ENCODE assay signal across 8 cellular contexts in the genomic region with DNA sequence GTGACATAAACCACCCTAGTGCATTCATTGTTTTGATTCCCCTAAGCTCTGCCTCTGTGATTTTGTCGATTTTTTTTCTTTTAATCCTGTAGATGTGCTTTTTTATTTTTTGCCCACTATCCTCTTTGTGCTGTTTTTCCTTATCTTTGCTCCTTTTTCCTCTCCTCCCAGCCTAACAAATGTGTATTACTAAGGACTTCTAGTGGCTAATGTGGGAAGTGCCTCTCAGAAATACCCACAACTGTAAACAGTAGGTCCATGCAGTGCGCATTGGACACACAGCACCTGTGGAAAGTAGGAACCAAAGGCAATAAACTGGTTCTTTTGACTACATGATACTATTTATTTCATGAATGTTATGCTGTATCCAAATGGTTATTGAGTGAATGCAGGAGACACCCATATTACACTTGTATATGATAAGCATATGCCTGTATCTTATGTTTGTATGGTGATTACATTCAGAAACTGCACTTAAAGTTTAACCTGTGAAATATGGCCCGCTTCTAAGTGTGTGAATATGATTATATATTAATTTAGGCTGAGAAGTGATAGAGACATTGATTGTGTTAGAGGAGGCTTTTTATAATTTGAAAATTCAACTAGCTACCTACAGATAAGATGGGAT.
DNase-seq lines count a peak whose midpoint lies in the region; ATAC-seq and TF ChIP-seq lines count a peak whose summit lies in the region.

No MANE protein-coding gene starts in this region.

- no peak overlapping the region for H3K9ac ChIP-seq in PC-3 (ENCODE audit: low read length)
- no peak overlapping the region for H3K9ac ChIP-seq in fibroblast of lung (ENCODE audit: insufficient read depth, low read length)
- no peak overlapping the region for H3K9ac ChIP-seq in neural cell (ENCODE audit: low read length)

- TF ChIP-seq EP300 in neural cell (conservative IDR thresholded peaks at IDR 0.05; ENCODE audit: poor library complexity, severe bottlenecking) = no peak

- CTCF ChIA-PET in PC-3 (lab: Charles Lee) = no interaction called here
- CTCF ChIA-PET in activated naive CD4-positive, alpha-beta T cell treated with anti-CD3 and anti-CD28 coated beads, Interleukin-2, amount 10 ng/mL, durations not matched to agents 7 days and 5 days (lab: Charles Lee) = interaction anchor here (0.9 to 1.8 kb wide), 4 partner anchors 12 to 204 kb away, joined by 3 to 6 read pairs (median 3); a partner anchor contains a TSS

- H3K4me3 Mint-ChIP-seq in activated naive CD4-positive, alpha-beta T cell treated with anti-CD3 and anti-CD28 coated beads, Interleukin-2, amount 10 ng/mL, durations not matched to agents 7 days and 5 days = no peak overlapping the region

- no peaks in the 10 kb centered on the region for H3K27me3 Mint-ChIP-seq in activated naive CD4-positive, alpha-beta T cell treated with anti-CD3 and anti-CD28 coated beads, Interleukin-2, amount 10 ng/mL, durations not matched to agents 7 days and 5 days

- POLR2A ChIA-PET in PC-3 (lab: Charles Lee; ENCODE audit: unreplicated experiment) = no interaction called here

- H3K4me1 ChIP-seq in PC-3 (ENCODE audit: insufficient read depth, low read length) (peaks cover 15% of the 10 kb centered on the region), fibroblast of lung (ENCODE audit: control insufficient read depth, extremely low read depth, insufficient read depth, low read length) (no peaks in the 10 kb centered on the region)

- ATAC-seq in GM21360 (IDR thresholded peaks at IDR 0.05; ENCODE audit: unreplicated experiment) = peak; percentile 55
- ATAC-seq in PC-3 = peak; percentile 84
- no peak for ATAC-seq in GM18907 (IDR thresholded peaks at IDR 0.05; ENCODE audit: unreplicated experiment)
- ATAC-seq in HG03196 (IDR thresholded peaks at IDR 0.05; ENCODE audit: unreplicated experiment) = no peak

- H3K4me3 ChIP-seq in AG10803 (ENCODE audit: low read length) (no peak overlapping the region), PC-3 (ENCODE audit: low read length) (no peak overlapping the region), fibroblast of lung (replicated peaks in 1 of 4; ENCODE audit: control extremely low read depth in 1 of 4, insufficient read depth in 1 of 4, low read depth in 3 of 4, low read length in 4 of 4) (no peak overlapping the region), neural cell (ENCODE audit: low read length) (no peak overlapping the region)

- no peaks in the 10 kb centered on the region for H3K9me3 ChIP-seq in PC-3 (ENCODE audit: low read length)
- H3K9me3 ChIP-seq in fibroblast of lung (ENCODE audit: control insufficient read depth, insufficient read depth, low read depth, low read length) = no peaks in the 10 kb centered on the region
- H3K9me3 ChIP-seq in neural cell (ENCODE audit: low read length) = no peaks in the 10 kb centered on the region

- no peaks in the 10 kb centered on the region for H3K27me3 ChIP-seq in PC-3 (ENCODE audit: low read length)
- H3K27me3 ChIP-seq in fibroblast of lung (ENCODE audit: control insufficient read depth, insufficient read depth, low read length) = no peaks in the 10 kb centered on the region
- H3K27me3 ChIP-seq in neural cell (ENCODE audit: insufficient read depth, low read depth, low read length) = no peaks in the 10 kb centered on the region

- no peak overlapping the region for H3K27ac Mint-ChIP-seq in activated naive CD4-positive, alpha-beta T cell treated with anti-CD3 and anti-CD28 coated beads, Interleukin-2, amount 10 ng/mL, durations not matched to agents 7 days and 5 days

- BruUV-seq in PC-3 (replicated peaks; lab: Mats Ljungman, UMichigan) = no TSS peak

- H3K9me3 Mint-ChIP-seq in activated naive CD4-positive, alpha-beta T cell treated with anti-CD3 and anti-CD28 coated beads, Interleukin-2, amount 10 ng/mL, durations not matched to agents 7 days and 5 days = no peaks in the 10 kb centered on the region

- no peaks in the 10 kb centered on the region for H3K79me2 ChIP-seq in PC-3 (ENCODE audit: low read length)
- H3K79me2 ChIP-seq in fibroblast of lung (ENCODE audit: control insufficient read depth, insufficient read depth, low read length) = no peaks in the 10 kb centered on the region
- H3K79me2 ChIP-seq in neural cell (replicated peaks; ENCODE audit: insufficient read depth, low read length) = no peaks in the 10 kb centered on the region

- peaks cover 26% of the 10 kb centered on the region for H3K36me3 Mint-ChIP-seq in activated naive CD4-positive, alpha-beta T cell treated with anti-CD3 and anti-CD28 coated beads, Interleukin-2, amount 10 ng/mL, durations not matched to agents 7 days and 5 days

- no peaks in the 10 kb centered on the region for H3K36me3 ChIP-seq in PC-3 (ENCODE audit: low read depth, low read length)
- no peaks in the 10 kb centered on the region for H3K36me3 ChIP-seq in fibroblast of lung (ENCODE audit: control insufficient read depth, insufficient read depth, low read length)
- no peaks in the 10 kb centered on the region for H3K36me3 ChIP-seq in neural cell (ENCODE audit: insufficient read depth, low read length)

- peak; percentile 71 for TF ChIP-seq CTCF in AG10803 (conservative IDR thresholded peaks at IDR 0.05; ENCODE audit: low read length)
- TF ChIP-seq CTCF in PC-3 (conservative IDR thresholded peaks at IDR 0.05; ENCODE audit: low read depth, low read length) = peak; percentile 95
- TF ChIP-seq CTCF in fibroblast of lung (conservative IDR thresholded peaks at IDR 0.05 in 1 of 2, IDR thresholded peaks at IDR 0.05 in 1 of 2; ENCODE audit: low read depth in 1 of 2, low read length in 2 of 2) = peak; percentile 75 to 87
- TF ChIP-seq CTCF in neural cell (IDR thresholded peaks at IDR 0.05; ENCODE audit: poor library complexity, severe bottlenecking) = peak; percentile 76

- H2AFZ ChIP-seq in PC-3 (ENCODE audit: low read length) (no peak overlapping the region), fibroblast of lung (ENCODE audit: low read length) (no peak overlapping the region), neural cell (ENCODE audit: low read depth, low read length) (no peak overlapping the region)

- peak; percentile 78 for TF ChIP-seq RAD21 in neural cell (conservative IDR thresholded peaks at IDR 0.05)

- H3K4me1 Mint-ChIP-seq in activated naive CD4-positive, alpha-beta T cell treated with anti-CD3 and anti-CD28 coated beads, Interleukin-2, amount 10 ng/mL, durations not matched to agents 7 days and 5 days = peaks cover 61% of the 10 kb centered on the region

- DNase-seq in AG10803 (ENCODE audit: low read depth) (peak; percentile 29), PC-3 (peak; percentile 70), fibroblast of lung (ENCODE audit: low read depth in 2 of 2) (peak; percentile 38 to 53)
- DNase-seq in activated naive CD4-positive, alpha-beta T cell treated with anti-CD3 and anti-CD28 coated beads, Interleukin-2, amount 10 ng/mL, durations not matched to agents 7 days and 5 days = no peak

- intact Hi-C loops in PC-3 (cut with micrococcal nuclease) = loop anchor here (1.0 to 10.0 kb wide), 5 partner anchors 146 to 768 kb away; a partner anchor contains a TSS

- H3K4me2 ChIP-seq in PC-3 (ENCODE audit: low read length) = no peak overlapping the region
- H3K4me2 ChIP-seq in fibroblast of lung (ENCODE audit: extremely low read depth, insufficient read depth, low read length) = no peak overlapping the region
- H3K4me2 ChIP-seq in neural cell (ENCODE audit: low read length) = no peak overlapping the region

- H3F3A ChIP-seq in PC-3 (ENCODE audit: low read length, unreplicated experiment) = no peaks in the 10 kb centered on the region
- no peaks in the 10 kb centered on the region for H3F3A ChIP-seq in neural cell (ENCODE audit: insufficient read depth, low read length, poor library complexity, severe bottlenecking)

- no peaks in the 10 kb centered on the region for H3K9me2 ChIP-seq in PC-3 (replicated peaks; ENCODE audit: low read length)
- no peaks in the 10 kb centered on the region for H3K9me2 ChIP-seq in neural cell (ENCODE audit: insufficient read depth, low read length)

- H4K20me1 ChIP-seq in PC-3 (ENCODE audit: low read length) = no peaks in the 10 kb centered on the region
- no peaks in the 10 kb centered on the region for H4K20me1 ChIP-seq in fibroblast of lung (ENCODE audit: control insufficient read depth, extremely low read depth, insufficient read depth, low read length)
- no peaks in the 10 kb centered on the region for H4K20me1 ChIP-seq in neural cell (ENCODE audit: insufficient read depth)

- H3K27ac ChIP-seq in PC-3 (ENCODE audit: low read length) = no peak overlapping the region
- H3K27ac ChIP-seq in fibroblast of lung (ENCODE audit: insufficient read depth, low read length) = no peak overlapping the region
- H3K27ac ChIP-seq in neural cell (ENCODE audit: low read length) = no peak overlapping the region

TF ChIP-seq in neural cell, 6 proteins besides CTCF, POLR2A, EP300 and RAD21:
- TF ChIP-seq, protein P1, sequence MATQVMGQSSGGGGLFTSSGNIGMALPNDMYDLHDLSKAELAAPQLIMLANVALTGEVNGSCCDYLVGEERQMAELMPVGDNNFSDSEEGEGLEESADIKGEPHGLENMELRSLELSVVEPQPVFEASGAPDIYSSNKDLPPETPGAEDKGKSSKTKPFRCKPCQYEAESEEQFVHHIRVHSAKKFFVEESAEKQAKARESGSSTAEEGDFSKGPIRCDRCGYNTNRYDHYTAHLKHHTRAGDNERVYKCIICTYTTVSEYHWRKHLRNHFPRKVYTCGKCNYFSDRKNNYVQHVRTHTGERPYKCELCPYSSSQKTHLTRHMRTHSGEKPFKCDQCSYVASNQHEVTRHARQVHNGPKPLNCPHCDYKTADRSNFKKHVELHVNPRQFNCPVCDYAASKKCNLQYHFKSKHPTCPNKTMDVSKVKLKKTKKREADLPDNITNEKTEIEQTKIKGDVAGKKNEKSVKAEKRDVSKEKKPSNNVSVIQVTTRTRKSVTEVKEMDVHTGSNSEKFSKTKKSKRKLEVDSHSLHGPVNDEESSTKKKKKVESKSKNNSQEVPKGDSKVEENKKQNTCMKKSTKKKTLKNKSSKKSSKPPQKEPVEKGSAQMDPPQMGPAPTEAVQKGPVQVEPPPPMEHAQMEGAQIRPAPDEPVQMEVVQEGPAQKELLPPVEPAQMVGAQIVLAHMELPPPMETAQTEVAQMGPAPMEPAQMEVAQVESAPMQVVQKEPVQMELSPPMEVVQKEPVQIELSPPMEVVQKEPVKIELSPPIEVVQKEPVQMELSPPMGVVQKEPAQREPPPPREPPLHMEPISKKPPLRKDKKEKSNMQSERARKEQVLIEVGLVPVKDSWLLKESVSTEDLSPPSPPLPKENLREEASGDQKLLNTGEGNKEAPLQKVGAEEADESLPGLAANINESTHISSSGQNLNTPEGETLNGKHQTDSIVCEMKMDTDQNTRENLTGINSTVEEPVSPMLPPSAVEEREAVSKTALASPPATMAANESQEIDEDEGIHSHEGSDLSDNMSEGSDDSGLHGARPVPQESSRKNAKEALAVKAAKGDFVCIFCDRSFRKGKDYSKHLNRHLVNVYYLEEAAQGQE (IDR thresholded peaks at IDR 0.05; ENCODE audit: borderline replicate concordance) = no peak
- no peak for TF ChIP-seq EZH2 (IDR thresholded peaks at IDR 0.05; ENCODE audit: borderline replicate concordance, insufficient read depth, low read length, poor library complexity, severe bottlenecking)
- peak; percentile 74 for TF ChIP-seq SMC3 (conservative IDR thresholded peaks at IDR 0.05; ENCODE audit: poor library complexity)

Comparison
In these comparisons a context has a peak if more than half of its experiments do, and no peak if none do; other contexts are left out.
1. ATAC-seq: peak in GM21360 (single experiment) and PC-3 (single experiment); none in GM18907 (single experiment) and HG03196 (single experiment).
2. Peak in every context shown above with its lines, with median percentiles within 50 percentile points of each other: CTCF ChIP-seq.